In genomic region chrX:30618160-30618765, GRCh38 we compare ENCODE assay signal across 15 cellular contexts. TPM values are rescaled to one million over a fixed set of nuclear protein-coding genes. Genes with fewer than 3 reads are reported as not detected.
DNase-seq lines count a peak whose midpoint lies in the region; ATAC-seq, FAIRE-seq and TF ChIP-seq lines count a peak whose summit lies in the region.
"Had no signal": no experiment of that assay in that cellular context is flagged by ENCODE, and none has a peak within 500 bp of the region (broad histone marks: within the 10 kb centered on the region; RNA-seq: fewer than 3 reads in every experiment).

No MANE protein-coding gene starts in this region.

- TF ChIP-seq RAD21 in IMR-90 (IDR thresholded peaks at IDR 0.05; ENCODE audit: low read length) = no peak

- no peak overlapping the region for H3K56ac ChIP-seq in IMR-90 (ENCODE audit: extremely low read depth, insufficient read depth, low read length)

- no peak overlapping the region; a peak in 1 of 4 replicates for H4K8ac ChIP-seq in IMR-90 (ENCODE audit: low read depth in 2 of 2, low read length in 2 of 2)

- intact Hi-C loops in IMR-90 (cut with micrococcal nuclease) = no loop called here
- intact Hi-C loops in kidney (cut with DNase I) = no loop called here

- POLR2A ChIA-PET in IMR-90 (lab: Charles Lee; ENCODE audit: unreplicated experiment) = no interaction called here

- BruUV-seq in IMR-90 (replicated peaks; lab: Mats Ljungman, UMichigan) = no TSS peak

- H4K5ac ChIP-seq in IMR-90 (ENCODE audit: low read depth, low read length) = no peak overlapping the region

- H3K4me3 ChIP-seq in IMR-90 (ENCODE audit: insufficient read depth, low read depth, low read length) (no peak overlapping the region), kidney (ENCODE audit: low read length in 2 of 2) (no peak overlapping the region)

- no peak for TF ChIP-seq POLR2A in IMR-90 (IDR thresholded peaks at IDR 0.05; ENCODE audit: low read depth, low read length)

- ATAC-seq in IMR-90 (ENCODE audit: low read depth) = no peak
- ATAC-seq in HG03439 (IDR thresholded peaks at IDR 0.05; ENCODE audit: unreplicated experiment) = no peak
- ATAC-seq: naive thymus-derived CD4-positive, alpha-beta T cell; stimulated activated naive CD8-positive, alpha-beta T cell treated with anti-CD3 and anti-CD28 coated beads, Interleukin-15, Interleukin-2, amounts not matched to agents 100 U/mL and 50 U/mL, for 24 hours had no signal

- peak overlapping the region; percentile 22; the same call in 1 of the 3 replicates for H2BK15ac ChIP-seq in IMR-90 (ENCODE audit: low read depth, low read length)

- H4K91ac ChIP-seq in IMR-90 (ENCODE audit: insufficient read depth, low read depth, low read length) = no peak overlapping the region

- WGBS in IMR-90 (ENCODE audit: extremely low coverage in 2 of 2, insufficient read length in 1 of 2), 2 experiments = no CpG with 5 or more reads among the region's 7 CpGs

- no peak overlapping the region for H2BK5ac ChIP-seq in IMR-90 (ENCODE audit: low read depth, low read length, poor library complexity, severe bottlenecking)

- no peak overlapping the region for H2AK5ac ChIP-seq in IMR-90 (ENCODE audit: low read depth, low read length)

- H3K9me1 ChIP-seq in IMR-90 (ENCODE audit: insufficient read depth, low read length) = no peaks in the 10 kb centered on the region; the same call in 1 of the 2 replicates

- 0 out of 2 replicates have a peak, but pooled peaks have one; percentile 16 for TF ChIP-seq CTCF in IMR-90 (conservative IDR thresholded peaks at IDR 0.05; ENCODE audit: low read depth, low read length)
- peak; percentile 23 for TF ChIP-seq CTCF in kidney (IDR thresholded peaks at IDR 0.05; ENCODE audit: borderline replicate concordance, extremely low read depth, insufficient read depth)

- H3K4me1 ChIP-seq in IMR-90 (ENCODE audit: control insufficient read depth, insufficient read depth, low read length) = peaks cover 2% of the 10 kb centered on the region; the same call in 1 of the 2 replicates
- no peaks in the 10 kb centered on the region for H3K4me1 ChIP-seq in kidney (ENCODE audit: control insufficient read depth in 1 of 2, insufficient read depth in 1 of 2, low read depth in 1 of 2, low read length in 2 of 2)

- no peak overlapping the region for H3K14ac ChIP-seq in IMR-90 (replicated peaks; ENCODE audit: low read depth, low read length)

- CTCF ChIA-PET in IMR-90 (lab: Yijun Ruan, JAX) = interaction anchor here (0.8 to 1.0 kb wide), 2 partner anchors 49 to 943 kb away, joined by 3 to 6 read pairs; no protein-coding TSS in a partner anchor

- no peaks in the 10 kb centered on the region for H3K27me3 ChIP-seq in IMR-90 (ENCODE audit: control insufficient read depth, insufficient read depth, low read length)

- H3K4ac ChIP-seq in IMR-90 (ENCODE audit: low read depth, low read length) = no peak overlapping the region

- no peak overlapping the region for H3K4me2 ChIP-seq in IMR-90 (ENCODE audit: low read depth, low read length)

- no peak overlapping the region for H3K18ac ChIP-seq in IMR-90 (ENCODE audit: low read depth, low read length)

- peak; percentile 24 for DNase-seq in ELF-1 (ENCODE audit: low read depth, low spot score)
- DNase-seq in IMR-90 = no peak
- peak; percentile 31 for DNase-seq in RPMI7951 (ENCODE audit: low read depth)
- DNase-seq in kidney = no peak
- no peak for DNase-seq in T-helper 2 cell
- DNase-seq in ACHN = no peak
- DNase-seq in hippocampal formation (lab: John Stamatoyannopoulos, UW) = no peak
- DNase-seq: foreskin melanocyte; naive thymus-derived CD4-positive, alpha-beta T cell; SIG-M5; stimulated activated CD4-positive, alpha-beta T cell treated with anti-CD3 and anti-CD28 coated beads, Interleukin-4, amount 100 ng/mL, for 4 hours; stimulated activated naive CD8-positive, alpha-beta T cell treated with anti-CD3 and anti-CD28 coated beads, Interleukin-15, Interleukin-2, amounts not matched to agents 100 U/mL and 50 U/mL, for 24 hours had no signal

- H3K36me3 ChIP-seq in IMR-90 (ENCODE audit: control insufficient read depth, insufficient read depth, low read length) = no peaks in the 10 kb centered on the region
- H3K36me3 ChIP-seq in kidney (ENCODE audit: control insufficient read depth in 1 of 2, insufficient read depth in 2 of 2, low read length in 2 of 2) = no peaks in the 10 kb centered on the region

- H2BK120ac ChIP-seq in IMR-90 (ENCODE audit: low read depth, low read length) = no peak overlapping the region

- H2BK20ac ChIP-seq in IMR-90 (ENCODE audit: low read depth, low read length) = 0 out of 2 replicates have a peak overlapping the region, but pooled peaks have one; percentile 22

- H2AK9ac ChIP-seq in IMR-90 (replicated peaks; ENCODE audit: low read depth, low read length, poor library complexity) = no peak overlapping the region

- H3K9me3 ChIP-seq in IMR-90 (ENCODE audit: control insufficient read depth, insufficient read depth, low read length) (peaks cover 7% of the 10 kb centered on the region), kidney (ENCODE audit: control insufficient read depth in 1 of 2, low read length in 2 of 2) (no peaks in the 10 kb centered on the region)

- H3K9ac ChIP-seq in IMR-90 (ENCODE audit: low read depth, low read length) = no peak overlapping the region
- H3K9ac ChIP-seq in kidney (ENCODE audit: low read length in 2 of 2) = no peak overlapping the region

- H3K27ac ChIP-seq in IMR-90 (ENCODE audit: insufficient read depth, low read length) (no peak overlapping the region), kidney (ENCODE audit: low read depth in 2 of 2, low read length in 2 of 2) (no peak overlapping the region)

- H3K79me1 ChIP-seq in IMR-90 (ENCODE audit: low read depth in 1 of 2, low read length in 2 of 2) = no peaks in the 10 kb centered on the region

- no peak overlapping the region for H3K23ac ChIP-seq in IMR-90 (ENCODE audit: low read depth, low read length)

- no peaks in the 10 kb centered on the region for H4K20me1 ChIP-seq in IMR-90 (ENCODE audit: insufficient read depth, low read length)

- FAIRE-seq in kidney (lab: Jason Lieb, UNC) = no peak

- dilution Hi-C loops in IMR-90 (cut with HindIII; ENCODE audit: low sequenced_read_pairs, unreplicated experiment) = no loop called here

- in situ Hi-C loops in IMR-90 (cut with MboI; ENCODE audit: low sequenced_read_pairs) = no loop called here
- in situ Hi-C loops in ACHN (cut with HindIII; ENCODE audit: low pct_ligation_motif_present, low pct_unique_long_range_greater_than_20kb, low sequenced_read_pairs) = no loop called here

- peak overlapping the region; percentile 34 for H2AFZ ChIP-seq in IMR-90 (replicated peaks; ENCODE audit: low read length, poor library complexity)

TF ChIP-seq in IMR-90, 13 proteins besides CTCF, POLR2A, EP300 and RAD21:
- TF ChIP-seq MAZ (IDR thresholded peaks at IDR 0.05; ENCODE audit: borderline replicate concordance, low read depth, low read length) = no peak
- no peak for TF ChIP-seq ELK1 (IDR thresholded peaks at IDR 0.05; ENCODE audit: borderline replicate concordance, low read depth, low read length)
- no peak for TF ChIP-seq CEBPB (IDR thresholded peaks at IDR 0.05; ENCODE audit: low read depth, low read length)
- TF ChIP-seq RFX5 (IDR thresholded peaks at IDR 0.05; ENCODE audit: low read depth, low read length) = no peak
- TF ChIP-seq FOS (IDR thresholded peaks at IDR 0.05; ENCODE audit: low read depth, low read length) = no peak
- no peak for TF ChIP-seq USF2 (IDR thresholded peaks at IDR 0.05; ENCODE audit: low read depth, low read length)
- no peak for TF ChIP-seq RCOR1 (IDR thresholded peaks at IDR 0.05; ENCODE audit: insufficient replicate concordance, low read length)
- no peak for TF ChIP-seq MAFK (IDR thresholded peaks at IDR 0.05; ENCODE audit: low read depth, low read length)
- TF ChIP-seq MXI1 (IDR thresholded peaks at IDR 0.05; ENCODE audit: borderline replicate concordance, low read depth, low read length) = no peak
- TF ChIP-seq SMC3 (IDR thresholded peaks at IDR 0.05; ENCODE audit: low read depth, low read length) = no peak

RNA-seq across cellular contexts. Expression of gene GK, which starts 35.0 kb away (rescaled TPM):
- 9.3 and 12.2 TPM in 2 replicates for total RNA-seq in IMR-90 (2012; rRNA removed)
- polyA plus RNA-seq in IMR-90 (2012; rRNA removed) = 5.5 and 7.6 TPM in 2 replicates
- polyA plus RNA-seq in IMR-90 (2012; cell fraction: cytosol; rRNA removed) = 1.4 and 1.5 TPM in 2 replicates
- polyA plus RNA-seq in IMR-90 (2012; cell fraction: nucleus; rRNA removed; ENCODE audit: low replicate concordance) = 3.9 and 21.6 TPM in 2 replicates
- 6.6 and 7.2 TPM in 2 replicates for total RNA-seq in RPMI7951 (2014; rRNA removed; shearing (Covaris generic))
- 12.5 TPM for total RNA-seq in kidney
- polyA plus RNA-seq in kidney (ENCODE audit: insufficient read depth, low read depth, low replicate concordance) = 73.8 TPM

RNA-seq across cellular contexts. Expression of gene TASL, which starts 40.7 kb away (rescaled TPM):
- total RNA-seq in IMR-90 (2012; rRNA removed) (not detected in 2 replicates), kidney (1.8 TPM)
- polyA plus RNA-seq in IMR-90 (2012; rRNA removed) (not detected in 2 replicates), kidney (ENCODE audit: insufficient read depth, low read depth, low replicate concordance) (0.22 TPM)
- polyA plus RNA-seq in IMR-90 (2012; cell fraction: cytosol; rRNA removed) = not detected in 2 replicates
- not detected in 2 replicates for polyA plus RNA-seq in IMR-90 (2012; cell fraction: nucleus; rRNA removed; ENCODE audit: low replicate concordance)
- not detected in 2 replicates for total RNA-seq in RPMI7951 (2014; rRNA removed; shearing (Covaris generic))
- total RNA-seq: dermis microvascular lymphatic vessel endothelial cell had no signal
- polyA plus RNA-seq: BJ had no signal

Comparison
In these comparisons a context has a peak if more than half of its experiments do, and no peak if none do; other contexts are left out.
1. DNase-seq: peak in ELF-1 (single experiment) and RPMI7951 (single experiment); none in IMR-90 (single experiment), kidney (single experiment), T-helper 2 cell (0 of 5), ACHN (single experiment) and hippocampal formation (0 of 2).